ENCODE assay signal across 8 cellular contexts in genomic region chr11:14520086-14520901, GRCh38. TPM values are rescaled to one million over a fixed set of nuclear protein-coding genes. Genes with fewer than 3 reads are reported as not detected.
A peak's percentile ranks its signal among the peaks of the same experiment; 100 is the strongest.
DNase-seq lines count a peak whose midpoint lies in the region; ATAC-seq and TF ChIP-seq lines count a peak whose summit lies in the region.

PSMA1 (minus strand) TSS chr11:14520386; CDS start chr11:14520299, 87 bp downstream.

- WGBS in esophagus, 2 donors = 0 to 1% methylated on average over 55 of the region's 55 CpGs

- no peaks in the 10 kb centered on the region for H3K27me3 Mint-ChIP-seq in activated T-cell treated with anti-CD3 and anti-CD28 coated beads, Interleukin-2, amount 50 U/mL, for 24 hours

- peak within 1 kb of the TSS; percentile 98 for H3K27ac Mint-ChIP-seq in activated T-cell treated with anti-CD3 and anti-CD28 coated beads, Interleukin-2, amount 50 U/mL, for 24 hours

- in situ Hi-C loops in KBM-7 (cut with MboI; ENCODE audit: low pct_unique_long_range_greater_than_20kb, low sequenced_read_pairs) = loop anchor here (25.0 kb wide), 1 partner anchor 367 kb away; the partner anchor contains the start of gene CYP2R1

- peak within 1 kb of the TSS; percentile 95 for H3K4me3 Mint-ChIP-seq in activated T-cell treated with anti-CD3 and anti-CD28 coated beads, Interleukin-2, amount 50 U/mL, for 24 hours

- H3K4me1 ChIP-seq in esophagus (ENCODE audit: control insufficient read depth in 2 of 2, insufficient read depth in 2 of 2, low read length in 1 of 2) (no peaks in the 10 kb centered on the region), muscle layer of colon (ENCODE audit: insufficient read depth, low read length) (peaks cover 19% of the 10 kb centered on the region)

- H3K27ac ChIP-seq in esophagus (ENCODE audit: low read depth in 2 of 2, low read length in 1 of 2) = peak within 1 kb of the TSS; percentile 86 to 97
- H3K27ac ChIP-seq in muscle layer of colon (ENCODE audit: low read depth, low read length) = peak within 1 kb of the TSS; percentile 93

- H3K4me3 ChIP-seq in esophagus (ENCODE audit: low read depth in 1 of 2, low read length in 2 of 2) (peak within 1 kb of the TSS; percentile 79 to 99), muscle layer of colon (ENCODE audit: low read depth in 1 of 2, low read length in 2 of 2) (peak within 1 kb of the TSS; percentile 72 to 86)

- ATAC-seq in GM21717 (IDR thresholded peaks at IDR 0.05; ENCODE audit: unreplicated experiment) = peak; percentile 91

- peaks cover 29% of the 10 kb centered on the region for H3K4me1 Mint-ChIP-seq in activated T-cell treated with anti-CD3 and anti-CD28 coated beads, Interleukin-2, amount 50 U/mL, for 24 hours (ENCODE audit: low read depth)

- H3K36me3 ChIP-seq in esophagus (ENCODE audit: control insufficient read depth in 2 of 2, insufficient read depth in 2 of 2, low read length in 1 of 2) (peaks cover 3 to 4% of the 10 kb centered on the region in 2 donors), muscle layer of colon (ENCODE audit: insufficient read depth, low read length) (peaks cover 5% of the 10 kb centered on the region)

- H3K9me3 ChIP-seq in esophagus (ENCODE audit: control insufficient read depth in 2 of 2, insufficient read depth in 1 of 2, low read depth in 1 of 2, low read length in 1 of 2) (no peaks in the 10 kb centered on the region), muscle layer of colon (ENCODE audit: low read length) (no peaks in the 10 kb centered on the region)

- DNase-seq in DMS53 (lab: John Stamatoyannopoulos, UW) (peak; percentile 98), KBM-7 (peak; percentile 97)
- DNase-seq in activated T-cell treated with anti-CD3 and anti-CD28 coated beads, Interleukin-2, amount 50 U/mL, for 24 hours = peak; percentile 93
- DNase-seq in stimulated activated CD8-positive, alpha-beta memory T cell treated with anti-CD3 and anti-CD28 coated beads, Interleukin-7, amount 100 ng/mL, for 24 hours (ENCODE audit: low read depth) = peak; percentile 85

- peaks cover 51% of the 10 kb centered on the region for H3K36me3 Mint-ChIP-seq in activated T-cell treated with anti-CD3 and anti-CD28 coated beads, Interleukin-2, amount 50 U/mL, for 24 hours (ENCODE audit: low read depth)

- no peaks in the 10 kb centered on the region for H3K9me3 Mint-ChIP-seq in activated T-cell treated with anti-CD3 and anti-CD28 coated beads, Interleukin-2, amount 50 U/mL, for 24 hours

- H3K9ac ChIP-seq in muscle layer of colon (ENCODE audit: low read length) = peak within 1 kb of the TSS; percentile 63

- no peaks in the 10 kb centered on the region for H3K27me3 ChIP-seq in esophagus (ENCODE audit: control insufficient read depth in 1 of 2, insufficient read depth in 2 of 2, low read length in 2 of 2)
- no peaks in the 10 kb centered on the region for H3K27me3 ChIP-seq in muscle layer of colon (ENCODE audit: control insufficient read depth in 1 of 2, insufficient read depth in 2 of 2, low read length in 2 of 2)

TF ChIP-seq in PFSK-1, 5 proteins besides CTCF, POLR2A, EP300 and RAD21:
- TF ChIP-seq POLR2AphosphoS5 (IDR thresholded peaks at IDR 0.05; ENCODE audit: low read depth, low read length) = peak; percentile 96
- TF ChIP-seq SIN3A (IDR thresholded peaks at IDR 0.05; ENCODE audit: borderline replicate concordance, insufficient read depth, low read length) = peak; percentile 79
- TF ChIP-seq FOXP2 (optimal IDR thresholded peaks at IDR 0.05; ENCODE audit: borderline replicate concordance, extremely low read depth, extremely low read length, insufficient read depth) = peak; percentile 46
- TF ChIP-seq REST (IDR thresholded peaks at IDR 0.05; ENCODE audit: insufficient read depth in 1 of 2, low read depth in 2 of 2, low read length in 2 of 2) = no peak; a peak in 1 of 4 replicates
- peak; percentile 89 for TF ChIP-seq TAF1 (IDR thresholded peaks at IDR 0.05; ENCODE audit: borderline replicate concordance, insufficient read depth, low read length)

RNA-seq across cellular contexts. Expression of gene PSMA1, which starts in this region (rescaled TPM):
- polyA plus RNA-seq in PFSK-1 (2012; ENCODE audit: insufficient read length, low read depth) = 143 TPM
- polyA plus RNA-seq in esophagus = 100 to 1,000 TPM; 111 to 146 TPM

Comparison
In these comparisons a context has a peak if more than half of its experiments do, and no peak if none do; other contexts are left out.
1. Peak in every context shown above with its lines: DNase-seq, ATAC-seq, H3K4me3 ChIP-seq and H3K27ac ChIP-seq.